1 cellular context compared by ENCODE assay signal in genomic region chr11:66408488-66409214, GRCh38.
TF ChIP-seq lines count a peak whose summit lies in the region.

No MANE protein-coding gene starts in this region.

TF ChIP-seq in K562, 482 proteins besides CTCF, POLR2A, EP300 and RAD21 (continued from another document and continues in another):
- no peak for TF ChIP-seq CUX1 (CRISPR knock-in tag; IDR thresholded peaks at IDR 0.05)
- TF ChIP-seq CBX3 (IDR thresholded peaks at IDR 0.05; ENCODE audit: borderline replicate concordance in 1 of 2, low read length in 2 of 2): 0 out of 3 replicates have a peak, but pooled peaks of 1 of the 2 experiments have one; percentile 23
- no peak for TF ChIP-seq SRSF1 (IDR thresholded peaks at IDR 0.05; ENCODE audit: low read depth, low read length)
- TF ChIP-seq HDAC2 (IDR thresholded peaks at IDR 0.05): no peak
- no peak for TF ChIP-seq ZBTB40 (IDR thresholded peaks at IDR 0.05)
- TF ChIP-seq ZBTB40 (CRISPR knock-in tag; IDR thresholded peaks at IDR 0.05): no peak
- TF ChIP-seq NR1H2 (CRISPR knock-in tag; IDR thresholded peaks at IDR 0.05): no peak
- TF ChIP-seq MBD1 (CRISPR knock-in tag; IDR thresholded peaks at IDR 0.05): no peak
- no peak for TF ChIP-seq CBX8 (IDR thresholded peaks at IDR 0.05; ENCODE audit: borderline replicate concordance, extremely low read depth, low read depth, low read length, poor library complexity, severe bottlenecking)
- no peak for TF ChIP-seq ILK (tag; IDR thresholded peaks at IDR 0.05; ENCODE audit: borderline replicate concordance, low read depth)
- no peak for TF ChIP-seq HLTF (IDR thresholded peaks at IDR 0.05)
- TF ChIP-seq SMAD3 (CRISPR knock-in tag; conservative IDR thresholded peaks at IDR 0.05): no peak
- TF ChIP-seq SMARCA5 (IDR thresholded peaks at IDR 0.05): no peak
- TF ChIP-seq ZNF445 (CRISPR knock-in tag; IDR thresholded peaks at IDR 0.05; ENCODE audit: low read depth): no peak
- TF ChIP-seq PRPF4 (IDR thresholded peaks at IDR 0.05; ENCODE audit: insufficient read depth, low read depth, low read length, poor library complexity, severe bottlenecking): no peak
- TF ChIP-seq ZNF695 (CRISPR knock-in tag; IDR thresholded peaks at IDR 0.05): no peak
- TF ChIP-seq PTBP1 (IDR thresholded peaks at IDR 0.05; ENCODE audit: low read depth, low read length): no peak
- TF ChIP-seq KDM1A (IDR thresholded peaks at IDR 0.05): no peak
- no peak for TF ChIP-seq PTRF (tag; IDR thresholded peaks at IDR 0.05)
- TF ChIP-seq ZNF282 (CRISPR knock-in tag; IDR thresholded peaks at IDR 0.05): no peak
- no peak for TF ChIP-seq FOXA1 (IDR thresholded peaks at IDR 0.05; ENCODE audit: borderline replicate concordance)
- no peak for TF ChIP-seq ZNF347 (CRISPR knock-in tag; IDR thresholded peaks at IDR 0.05; ENCODE audit: low read depth)
- TF ChIP-seq ARID2 (IDR thresholded peaks at IDR 0.05): peak; percentile 95
- no peak for TF ChIP-seq CREB1 (IDR thresholded peaks at IDR 0.05)
- peak; percentile 46 for TF ChIP-seq CREB1 (CRISPR knock-in tag; IDR thresholded peaks at IDR 0.05)
- TF ChIP-seq JUNB (CRISPR knock-in tag; conservative IDR thresholded peaks at IDR 0.05): no peak
- TF ChIP-seq PATZ1 (CRISPR knock-in tag; IDR thresholded peaks at IDR 0.05; ENCODE audit: borderline replicate concordance): no peak
- no peak for TF ChIP-seq ETS1 (conservative IDR thresholded peaks at IDR 0.05; ENCODE audit: control insufficient read depth, low read depth, low read length)
- TF ChIP-seq E2F1 (CRISPR knock-in tag; IDR thresholded peaks at IDR 0.05): peak; percentile 70
- TF ChIP-seq RFX7 (CRISPR knock-in tag; IDR thresholded peaks at IDR 0.05): no peak
- no peak for TF ChIP-seq PHF8 (IDR thresholded peaks at IDR 0.05; ENCODE audit: borderline replicate concordance, low read length)
- TF ChIP-seq E2F4 (CRISPR knock-in tag; IDR thresholded peaks at IDR 0.05; ENCODE audit: low read depth): no peak
- no peak for TF ChIP-seq DLX4 (CRISPR knock-in tag; IDR thresholded peaks at IDR 0.05)
- peak; percentile 96 for TF ChIP-seq STAG1 (CRISPR knock-in tag; IDR thresholded peaks at IDR 0.05; ENCODE audit: borderline replicate concordance)
- no peak for TF ChIP-seq SUPT5H (IDR thresholded peaks at IDR 0.05)
- no peak for TF ChIP-seq ZNF398 (CRISPR knock-in tag; IDR thresholded peaks at IDR 0.05)
